ENCODE assay signal across 25 cellular contexts in genomic region chr11:107221743-107222142, GRCh38.
"Had no signal": no experiment of that assay in that cellular context is flagged by ENCODE, and none has a peak within 500 bp of the region (broad histone marks: within the 10 kb centered on the region; RNA-seq: fewer than 3 reads in every experiment).

No MANE protein-coding gene starts in this region.

- H3K27ac ChIP-seq: HL-60, PC-9, Peyer's patch, SJCRH30 had no signal

- H3K9me3 ChIP-seq: MG63, Peyer's patch, SJCRH30 had no signal

- DNase-seq: Karpas-422; KG1; MG63; NCI-H1092; NCI-H1105 treated with DMSO at 0.1 percent for 48 hours; NCI-H1417 treated with DMSO at 0.1 percent for 48 hours; NCI-H146; NCI-H1694 treated with DMSO at 0.1 percent for 48 hours; NCI-H1930; NCI-H2081; NCI-H2107; NCI-H2227 treated with DMSO at 0.1 percent for 48 hours; NCI-H524; NCI-H69; NCI-H774; NK-92 treated with Interleukin-12 subunit alpha and Interleukin-12 subunit beta, amount 100 ng/mL, for 24 hours; OCI-M1; PC-9; Peyer's patch; SHP77 treated with DMSO at 0.1 percent for 48 hours; SJCRH30 had no signal

- H3K36me3 ChIP-seq: MG63, Peyer's patch, SJCRH30 had no signal

- H3K4me2 ChIP-seq: PC-9 had no signal

- H3K4me1 ChIP-seq: Peyer's patch, SJCRH30 had no signal

- FAIRE-seq: HTR-8/SVneo had no signal

- ATAC-seq: Right ventricle myocardium inferior, SK-N-SH treated with all-trans-retinoic acid at 6 μM for 48 hours had no signal

- H3K27me3 ChIP-seq: MG63, Peyer's patch, SJCRH30 had no signal

- H2AFZ ChIP-seq: PC-9 had no signal

- H3K4me3 ChIP-seq: MG63, PC-9, Peyer's patch, SJCRH30 had no signal
